ENCODE assay signal across 16 cellular contexts in the genomic region with DNA sequence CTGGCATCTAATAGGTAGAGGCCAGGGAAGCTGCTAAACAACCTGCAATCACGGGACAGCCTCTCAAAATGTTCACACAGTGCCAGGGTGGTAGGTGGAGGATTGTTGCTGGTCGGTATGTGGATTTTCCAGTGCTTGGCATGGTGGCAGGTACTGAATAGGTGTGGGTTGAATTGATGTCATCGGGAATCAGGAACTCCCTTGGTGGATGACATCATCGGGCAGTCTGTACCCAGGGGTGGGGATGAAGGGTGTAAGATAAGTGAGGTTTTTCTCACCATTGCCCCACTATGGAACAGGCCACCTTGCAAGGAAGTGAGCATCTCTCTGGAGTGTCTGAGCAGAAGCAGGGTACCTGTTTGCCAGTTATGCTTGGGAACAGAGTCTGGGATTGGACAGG.
DNase-seq lines count a peak whose midpoint lies in the region; ATAC-seq and TF ChIP-seq lines count a peak whose summit lies in the region.
"Had no signal": no experiment of that assay in that cellular context is flagged by ENCODE, and none has a peak within 500 bp of the region (broad histone marks: within the 10 kb centered on the region; RNA-seq: fewer than 3 reads in every experiment).

No MANE protein-coding gene starts in this region.

- no peaks in the 10 kb centered on the region for H3K9me2 ChIP-seq in GM23248 (ENCODE audit: insufficient read depth)

- WGBS in GM23248 (ENCODE audit: low coverage in 1 of 2, low lambda C conversion rate in 2 of 2, missing lambda C conversion rate in 2 of 2), 2 experiments, result 84 to 85% methylated on average over 4 of the region's 4 CpGs

- peaks cover 76% of the 10 kb centered on the region for H3K36me3 Mint-ChIP-seq in osteocyte (ENCODE audit: unreplicated experiment)
- H3K36me3 Mint-ChIP-seq: IgD-negative memory B cell had no signal

- no peak overlapping the region for H3K9ac ChIP-seq in GM23248

- no peaks in the 10 kb centered on the region for H3K36me3 ChIP-seq in HEK293 (ENCODE audit: control insufficient read depth in 2 of 2, insufficient read depth in 1 of 2, low read length in 2 of 2)
- H3K36me3 ChIP-seq in GM23248 (ENCODE audit: low read depth), result peaks cover 25% of the 10 kb centered on the region
- no peaks in the 10 kb centered on the region for H3K36me3 ChIP-seq in brain microvascular endothelial cell (replicated peaks)

- in situ Hi-C loops in GM23248 (cut with MboI) (no loop called here), brain microvascular endothelial cell (cut with HindIII; ENCODE audit: low pct_ligation_motif_present, low sequenced_read_pairs) (no loop called here)

- POLR2A ChIA-PET in AG04450 (lab: Yijun Ruan, JAX) (no interaction called here), HEK293 (lab: Yijun Ruan, JAX) (no interaction called here)

- no peaks in the 10 kb centered on the region for H3K27me3 ChIP-seq in AG04450 (ENCODE audit: control insufficient read depth, insufficient read depth, low read length)
- H3K27me3 ChIP-seq in GM23248 (replicated peaks; ENCODE audit: insufficient read depth), result no peaks in the 10 kb centered on the region
- no peaks in the 10 kb centered on the region for H3K27me3 ChIP-seq in brain microvascular endothelial cell (replicated peaks)

- no peak overlapping the region for H3K4me2 ChIP-seq in GM23248 (ENCODE audit: unreplicated experiment)
- H3K4me2 ChIP-seq: GM23338 had no signal

- no peaks in the 10 kb centered on the region for H3K4me1 Mint-ChIP-seq in osteocyte (ENCODE audit: unreplicated experiment)
- H3K4me1 Mint-ChIP-seq: IgD-negative memory B cell had no signal

- no peak for DNase-seq in AG04450 (ENCODE audit: low read depth, low spot score)
- DNase-seq in osteocyte (ENCODE audit: extremely low spot score, unreplicated experiment), result no peak
- DNase-seq in GM23248, result no peak
- DNase-seq in brain microvascular endothelial cell, result no peak
- DNase-seq: ACHN; AML-193; Caco-2; CD4-positive, alpha-beta T cell; GDM1; HCEC 1CT; HFFc6 had no signal

- H3K79me2 ChIP-seq in GM23248 (ENCODE audit: insufficient read depth), result no peaks in the 10 kb centered on the region

- no peak overlapping the region for H3K4me3 Mint-ChIP-seq in osteocyte (ENCODE audit: unreplicated experiment)
- H3K4me3 Mint-ChIP-seq: CD4-positive, alpha-beta T cell; GM23338; HFFc6; IgD-negative memory B cell had no signal

- no peaks in the 10 kb centered on the region for H4K20me1 ChIP-seq in GM23248 (ENCODE audit: insufficient read depth)

- H3K27ac ChIP-seq in AG04450 (ENCODE audit: low read depth, low read length), result peak overlapping the region; percentile 21
- H3K27ac ChIP-seq in HEK293 (ENCODE audit: extremely low read depth, low read depth, low read length), result no peak overlapping the region
- no peak overlapping the region for H3K27ac ChIP-seq in GM23248
- H3K27ac ChIP-seq in brain microvascular endothelial cell, result no peak overlapping the region
- H3K27ac ChIP-seq: C4-2B had no signal

- H3K4me1 ChIP-seq in HEK293 (ENCODE audit: control insufficient read depth, insufficient read depth, low read length) (no peaks in the 10 kb centered on the region), GM23248 (ENCODE audit: insufficient read depth) (no peaks in the 10 kb centered on the region)
- H3K4me1 ChIP-seq: Caco-2 had no signal

- peak overlapping the region; percentile 7 for H3K27ac Mint-ChIP-seq in osteocyte (ENCODE audit: unreplicated experiment)
- H3K27ac Mint-ChIP-seq: CD4-positive, alpha-beta T cell; GM23338; HFFc6; IgD-negative memory B cell had no signal

- CTCF ChIA-PET in AG04450 (lab: Charles Lee), result no interaction called here
- CTCF ChIA-PET in HEK293 (lab: Yijun Ruan, JAX), result no interaction called here

- no peak overlapping the region for H3K4me3 ChIP-seq in AG04450 (ENCODE audit: low read depth, low read length)
- no peak overlapping the region for H3K4me3 ChIP-seq in HEK293 (ENCODE audit: low read depth, low read length)
- no peak overlapping the region for H3K4me3 ChIP-seq in GM23248
- H3K4me3 ChIP-seq in brain microvascular endothelial cell (ENCODE audit: low read depth, low read length), result no peak overlapping the region
- H3K4me3 ChIP-seq: GM23338 had no signal

- no peak overlapping the region for H2AFZ ChIP-seq in GM23248
- H2AFZ ChIP-seq: GM23338 had no signal

- H3K9me3 Mint-ChIP-seq in osteocyte (ENCODE audit: unreplicated experiment), result no peaks in the 10 kb centered on the region
- H3K9me3 Mint-ChIP-seq: CD4-positive, alpha-beta T cell; GM23338; HFFc6; IgD-negative memory B cell had no signal

- no peak for TF ChIP-seq CTCF in AG04450 (IDR thresholded peaks at IDR 0.05; ENCODE audit: low read depth, low read length)
- TF ChIP-seq CTCF in HEK293 (tag by site-specific recombination; IDR thresholded peaks at IDR 0.05), result no peak
- TF ChIP-seq CTCF in osteocyte (IDR thresholded peaks at IDR 0.05), result no peak
- TF ChIP-seq CTCF in brain microvascular endothelial cell (IDR thresholded peaks at IDR 0.05; ENCODE audit: low read depth, low read length, missing control alignments), result no peak

- peak; percentile 56 for ATAC-seq in esophagus mucosa
- ATAC-seq: GM23338 had no signal

- H3K9me3 ChIP-seq in AG04450 (ENCODE audit: control insufficient read depth, insufficient read depth, low read length), result no peaks in the 10 kb centered on the region
- no peaks in the 10 kb centered on the region for H3K9me3 ChIP-seq in HEK293 (ENCODE audit: control insufficient read depth, insufficient read depth, low read depth, low read length)
- no peaks in the 10 kb centered on the region for H3K9me3 ChIP-seq in GM23248 (ENCODE audit: low read depth)
- H3K9me3 ChIP-seq: Caco-2 had no signal

- H3K27me3 Mint-ChIP-seq in osteocyte (ENCODE audit: unreplicated experiment), result no peaks in the 10 kb centered on the region
- H3K27me3 Mint-ChIP-seq: CD4-positive, alpha-beta T cell; IgD-negative memory B cell had no signal

- H3F3A ChIP-seq in GM23248 (ENCODE audit: insufficient read depth), result peaks cover 96% of the 10 kb centered on the region

TF ChIP-seq in HEK293, 187 proteins besides CTCF, POLR2A, EP300 and RAD21 (continues in another document):
- TF ChIP-seq, protein P1, sequence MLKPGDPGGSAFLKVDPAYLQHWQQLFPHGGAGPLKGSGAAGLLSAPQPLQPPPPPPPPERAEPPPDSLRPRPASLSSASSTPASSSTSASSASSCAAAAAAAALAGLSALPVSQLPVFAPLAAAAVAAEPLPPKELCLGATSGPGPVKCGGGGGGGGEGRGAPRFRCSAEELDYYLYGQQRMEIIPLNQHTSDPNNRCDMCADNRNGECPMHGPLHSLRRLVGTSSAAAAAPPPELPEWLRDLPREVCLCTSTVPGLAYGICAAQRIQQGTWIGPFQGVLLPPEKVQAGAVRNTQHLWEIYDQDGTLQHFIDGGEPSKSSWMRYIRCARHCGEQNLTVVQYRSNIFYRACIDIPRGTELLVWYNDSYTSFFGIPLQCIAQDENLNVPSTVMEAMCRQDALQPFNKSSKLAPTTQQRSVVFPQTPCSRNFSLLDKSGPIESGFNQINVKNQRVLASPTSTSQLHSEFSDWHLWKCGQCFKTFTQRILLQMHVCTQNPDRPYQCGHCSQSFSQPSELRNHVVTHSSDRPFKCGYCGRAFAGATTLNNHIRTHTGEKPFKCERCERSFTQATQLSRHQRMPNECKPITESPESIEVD (tag by site-specific recombination; IDR thresholded peaks at IDR 0.05), result no peak
- TF ChIP-seq, protein P2, sequence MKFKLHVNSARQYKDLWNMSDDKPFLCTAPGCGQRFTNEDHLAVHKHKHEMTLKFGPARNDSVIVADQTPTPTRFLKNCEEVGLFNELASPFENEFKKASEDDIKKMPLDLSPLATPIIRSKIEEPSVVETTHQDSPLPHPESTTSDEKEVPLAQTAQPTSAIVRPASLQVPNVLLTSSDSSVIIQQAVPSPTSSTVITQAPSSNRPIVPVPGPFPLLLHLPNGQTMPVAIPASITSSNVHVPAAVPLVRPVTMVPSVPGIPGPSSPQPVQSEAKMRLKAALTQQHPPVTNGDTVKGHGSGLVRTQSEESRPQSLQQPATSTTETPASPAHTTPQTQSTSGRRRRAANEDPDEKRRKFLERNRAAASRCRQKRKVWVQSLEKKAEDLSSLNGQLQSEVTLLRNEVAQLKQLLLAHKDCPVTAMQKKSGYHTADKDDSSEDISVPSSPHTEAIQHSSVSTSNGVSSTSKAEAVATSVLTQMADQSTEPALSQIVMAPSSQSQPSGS (tag by site-specific recombination; IDR thresholded peaks at IDR 0.05; ENCODE audit: low read depth), result peak; percentile 85
- TF ChIP-seq GLI2 (tag by site-specific recombination; IDR thresholded peaks at IDR 0.05; ENCODE audit: borderline replicate concordance, low read depth) (no peak), ZFHX2 (tag by site-specific recombination; conservative IDR thresholded peaks at IDR 0.05) (peak; percentile 56)
- TF ChIP-seq, protein P3, sequence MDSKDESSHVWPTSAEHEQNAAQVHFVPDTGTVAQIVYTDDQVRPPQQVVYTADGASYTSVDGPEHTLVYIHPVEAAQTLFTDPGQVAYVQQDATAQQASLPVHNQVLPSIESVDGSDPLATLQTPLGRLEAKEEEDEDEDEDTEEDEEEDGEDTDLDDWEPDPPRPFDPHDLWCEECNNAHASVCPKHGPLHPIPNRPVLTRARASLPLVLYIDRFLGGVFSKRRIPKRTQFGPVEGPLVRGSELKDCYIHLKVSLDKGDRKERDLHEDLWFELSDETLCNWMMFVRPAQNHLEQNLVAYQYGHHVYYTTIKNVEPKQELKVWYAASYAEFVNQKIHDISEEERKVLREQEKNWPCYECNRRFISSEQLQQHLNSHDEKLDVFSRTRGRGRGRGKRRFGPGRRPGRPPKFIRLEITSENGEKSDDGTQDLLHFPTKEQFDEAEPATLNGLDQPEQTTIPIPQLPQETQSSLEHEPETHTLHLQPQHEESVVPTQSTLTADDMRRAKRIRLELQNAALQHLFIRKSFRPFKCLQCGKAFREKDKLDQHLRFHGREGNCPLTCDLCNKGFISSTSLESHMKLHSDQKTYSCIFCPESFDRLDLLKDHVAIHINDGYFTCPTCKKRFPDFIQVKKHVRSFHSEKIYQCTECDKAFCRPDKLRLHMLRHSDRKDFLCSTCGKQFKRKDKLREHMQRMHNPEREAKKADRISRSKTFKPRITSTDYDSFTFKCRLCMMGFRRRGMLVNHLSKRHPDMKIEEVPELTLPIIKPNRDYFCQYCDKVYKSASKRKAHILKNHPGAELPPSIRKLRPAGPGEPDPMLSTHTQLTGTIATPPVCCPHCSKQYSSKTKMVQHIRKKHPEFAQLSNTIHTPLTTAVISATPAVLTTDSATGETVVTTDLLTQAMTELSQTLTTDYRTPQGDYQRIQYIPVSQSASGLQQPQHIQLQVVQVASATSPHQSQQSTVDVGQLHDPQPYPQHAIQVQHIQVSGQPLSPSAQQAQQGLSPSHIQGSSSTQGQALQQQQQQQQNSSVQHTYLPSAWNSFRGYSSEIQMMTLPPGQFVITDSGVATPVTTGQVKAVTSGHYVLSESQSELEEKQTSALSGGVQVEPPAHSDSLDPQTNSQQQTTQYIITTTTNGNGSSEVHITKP (tag by site-specific recombination; IDR thresholded peaks at IDR 0.05), result peak; percentile 71
